In the genomic region with DNA sequence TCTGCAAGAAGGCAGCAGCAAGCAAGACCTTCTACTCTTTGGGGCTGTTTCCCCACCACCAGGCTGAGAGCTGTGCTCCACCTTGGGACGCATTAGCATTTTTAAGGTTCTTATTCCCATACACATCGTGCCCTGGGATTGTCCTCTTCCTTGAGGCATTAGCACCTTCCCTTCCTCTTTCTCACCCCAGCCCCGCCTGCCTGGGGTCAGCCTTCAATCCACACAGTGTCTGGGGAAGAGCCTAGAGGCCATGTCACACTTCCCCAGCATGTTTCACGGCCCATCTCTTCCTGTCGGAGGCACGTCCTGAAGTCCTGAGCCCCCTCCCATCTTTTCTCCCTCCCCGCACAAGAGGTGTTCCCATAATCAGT, we compare ENCODE assay signal across 26 cellular contexts. TPM values are rescaled to one million over a fixed set of nuclear protein-coding genes. Genes with fewer than 3 reads are reported as not detected.
"Had no signal": no experiment of that assay in that cellular context is flagged by ENCODE, and none has a peak within 500 bp of the region (broad histone marks: within the 10 kb centered on the region; RNA-seq: fewer than 3 reads in every experiment).

No MANE protein-coding gene starts in this region.

- H3K27me3 ChIP-seq: breast epithelium, colonic mucosa, dorsolateral prefrontal cortex, esophagus muscularis mucosa, upper lobe of right lung had no signal

- H3K9me3 Mint-ChIP-seq: activated naive CD4-positive, alpha-beta T cell treated with anti-CD3 and anti-CD28 coated beads for 36 hours; activated naive CD8-positive, alpha-beta T cell treated with anti-CD3 and anti-CD28 coated beads, Interleukin-2, amount 10 ng/mL, durations not matched to agents 7 days and 5 days; activated T-cell treated with anti-CD3 and anti-CD28 coated beads, Interleukin-2, amount 50 U/mL, for 4 hours; activated T-helper 2 cell treated with anti-CD3 and anti-CD28 coated beads, Interferon-gamma antibody, Interleukin-2, Interleukin-4, amounts not matched to agents 10 μg/mL and 5 μg/mL and 100 μg/mL, durations not matched to agents 14 hours and 24 hours and 36 hours; central memory CD8-positive, alpha-beta T cell; effector memory CD8-positive, alpha-beta T cell; T-cell; T-helper 2 cell treated with Interferon-gamma antibody and Interleukin-4, amounts not matched to agents 5 μg/mL and 100 μg/mL, for 36 hours had no signal

- H3K4me1 Mint-ChIP-seq: activated naive CD8-positive, alpha-beta T cell treated with anti-CD3 and anti-CD28 coated beads, Interleukin-2, amount 10 ng/mL, durations not matched to agents 7 days and 5 days; T-cell had no signal

- H3K4me3 Mint-ChIP-seq: activated naive CD4-positive, alpha-beta T cell treated with anti-CD3 and anti-CD28 coated beads for 36 hours; activated naive CD8-positive, alpha-beta T cell treated with anti-CD3 and anti-CD28 coated beads, Interleukin-2, amount 10 ng/mL, durations not matched to agents 7 days and 5 days; activated T-cell treated with anti-CD3 and anti-CD28 coated beads, Interleukin-2, amount 50 U/mL, for 4 hours; central memory CD8-positive, alpha-beta T cell; effector memory CD8-positive, alpha-beta T cell; T-cell; T-helper 2 cell treated with Interferon-gamma antibody and Interleukin-4, amounts not matched to agents 5 μg/mL and 100 μg/mL, for 36 hours had no signal

- H3K9me3 ChIP-seq: breast epithelium, colonic mucosa, esophagus muscularis mucosa, mucosa of descending colon, spleen, thoracic aorta, upper lobe of right lung had no signal

- H3K27ac Mint-ChIP-seq: activated naive CD4-positive, alpha-beta T cell treated with anti-CD3 and anti-CD28 coated beads for 36 hours; activated naive CD8-positive, alpha-beta T cell treated with anti-CD3 and anti-CD28 coated beads, Interleukin-2, amount 10 ng/mL, durations not matched to agents 7 days and 5 days; activated T-helper 2 cell treated with anti-CD3 and anti-CD28 coated beads, Interferon-gamma antibody, Interleukin-2, Interleukin-4, amounts not matched to agents 10 μg/mL and 5 μg/mL and 100 μg/mL, durations not matched to agents 14 hours and 24 hours and 36 hours; progenitor cell of endocrine pancreas; T-cell; T-helper 2 cell treated with Interferon-gamma antibody and Interleukin-4, amounts not matched to agents 5 μg/mL and 100 μg/mL, for 36 hours had no signal

- H3K4me1 ChIP-seq: breast epithelium, colonic mucosa, upper lobe of right lung had no signal

- DNase-seq: activated CD8-positive, alpha-beta memory T cell treated with anti-CD3 and anti-CD28 coated beads for 24 hours; activated CD8-positive, alpha-beta memory T cell treated with anti-CD3 and anti-CD28 coated beads, Interleukin-2, amount 50 U/mL, for 48 hours; activated naive CD4-positive, alpha-beta T cell treated with anti-CD3 and anti-CD28 coated beads for 36 hours; activated naive CD8-positive, alpha-beta T cell treated with anti-CD3 and anti-CD28 coated beads, Interleukin-2, amount 10 ng/mL, durations not matched to agents 7 days and 5 days; activated T-cell treated with anti-CD3 and anti-CD28 coated beads, Interleukin-2, amount 50 U/mL, for 4 hours; amniotic stem cell; colonic mucosa; dorsolateral prefrontal cortex; effector memory CD8-positive, alpha-beta T cell; hypothalamus; left ventricle myocardium superior; mammary epithelial cell; mucosa of descending colon; retina; spleen; stimulated activated CD4-positive, alpha-beta T cell treated with anti-CD3 and anti-CD28 coated beads, Interleukin-4, amount 100 ng/mL, for 1 hour; stimulated activated naive CD4-positive, alpha-beta T cell treated with Interleukin-2 at 50 U/mL for 16 hours; T-cell; upper lobe of right lung had no signal

- H3K36me3 Mint-ChIP-seq: activated naive CD8-positive, alpha-beta T cell treated with anti-CD3 and anti-CD28 coated beads, Interleukin-2, amount 10 ng/mL, durations not matched to agents 7 days and 5 days; T-cell had no signal

- H3K27ac ChIP-seq: breast epithelium, colonic mucosa, dorsolateral prefrontal cortex, esophagus muscularis mucosa, spleen, thoracic aorta, upper lobe of right lung had no signal

- H3K4me3 ChIP-seq: breast epithelium, colonic mucosa, dorsolateral prefrontal cortex, esophagus muscularis mucosa, mucosa of descending colon, spleen, thoracic aorta, upper lobe of right lung had no signal

- H3K27me3 Mint-ChIP-seq: progenitor cell of endocrine pancreas had no signal

- H3K36me3 ChIP-seq: breast epithelium, colonic mucosa, esophagus muscularis mucosa, spleen, thoracic aorta, upper lobe of right lung had no signal

RNA-seq across cellular contexts. Expression of gene PKDCC, which starts 55.1 kb away (rescaled TPM):
- total RNA-seq: activated naive CD4-positive, alpha-beta T cell treated with anti-CD3 and anti-CD28 coated beads for 36 hours; activated naive CD8-positive, alpha-beta T cell treated with anti-CD3 and anti-CD28 coated beads, Interleukin-2, amount 10 ng/mL, durations not matched to agents 7 days and 5 days had no signal
- polyA plus RNA-seq: mammary epithelial cell had no signal
